In genomic region chr10:5446390-5446926, GRCh38 we compare ENCODE assay signal across 8 cellular contexts. TPM values are rescaled to one million over a fixed set of nuclear protein-coding genes. Genes with fewer than 3 reads are reported as not detected.
DNase-seq lines count a peak whose midpoint lies in the region; ATAC-seq lines count a peak whose summit lies in the region.

No MANE protein-coding gene starts in this region.

- DNase-seq in NCI-H128 (lab: John Stamatoyannopoulos, UW; ENCODE audit: unreplicated experiment) (peak; percentile 63), dedifferentiated amniotic fluid mesenchymal stem cell (ENCODE audit: extremely low spot score) (peak; percentile 84), left lobe of liver (ENCODE audit: low spot score) (peak; percentile 97), NCI-H446 (lab: John Stamatoyannopoulos, UW) (no peak)
- peak; percentile 94 for DNase-seq in activated CD4-positive, alpha-beta T cell treated with anti-CD3 and anti-CD28 coated beads, Interleukin-2, amount 10 ng/mL, durations not matched to agents 24 days and 14 days
- DNase-seq in stimulated activated CD4-positive, alpha-beta T cell treated with anti-CD3 and anti-CD28 coated beads, Interleukin-1b, Interleukin-23, amount 100 ng/mL, for 4 hours (ENCODE audit: low read depth in 2 of 2): peak; percentile 72 to 76

- no peak overlapping the region; a peak in 1 of 22 replicates for H3K9ac ChIP-seq in BLaER1 treated with 17β-estradiol and CSF1 and Interleukin-3, amounts not matched to agents 10 nM and 100 nM

- H3K4me3 Mint-ChIP-seq in activated CD4-positive, alpha-beta T cell treated with anti-CD3 and anti-CD28 coated beads, Interleukin-2, amount 10 ng/mL, durations not matched to agents 24 days and 14 days: peak overlapping the region; percentile 94

- ATAC-seq in GM21737 (IDR thresholded peaks at IDR 0.05; ENCODE audit: unreplicated experiment): peak; percentile 47
- ATAC-seq in left lobe of liver: peak; percentile 93

- H3K4me2 ChIP-seq in BLaER1 treated with 17β-estradiol and CSF1 and Interleukin-3, amounts not matched to agents 10 nM and 100 nM: peak overlapping the region; percentile 43 to 69 (median 57)

- H3K27me3 ChIP-seq in BLaER1 treated with 17β-estradiol and CSF1 and Interleukin-3, amounts not matched to agents 10 nM and 100 nM: no peaks in the 10 kb centered on the region

- peaks cover 50% of the 10 kb centered on the region for H3K4me1 Mint-ChIP-seq in activated CD4-positive, alpha-beta T cell treated with anti-CD3 and anti-CD28 coated beads, Interleukin-2, amount 10 ng/mL, durations not matched to agents 24 days and 14 days

- H3K36me3 ChIP-seq in BLaER1 treated with 17β-estradiol and CSF1 and Interleukin-3, amounts not matched to agents 10 nM and 100 nM: peaks cover 0 to 21% (median 0%) of the 10 kb centered on the region in 11 experiments; a peak in 4 of 22 replicates

- peaks cover 11% of the 10 kb centered on the region for H3K36me3 Mint-ChIP-seq in activated CD4-positive, alpha-beta T cell treated with anti-CD3 and anti-CD28 coated beads, Interleukin-2, amount 10 ng/mL, durations not matched to agents 24 days and 14 days (ENCODE audit: low read depth)

- 0 out of 22 replicates have a peak, but pooled peaks cover 0 to 4% (median 0%) of the 10 kb centered on the region in 11 experiments for H4K20me1 ChIP-seq in BLaER1 treated with 17β-estradiol and CSF1 and Interleukin-3, amounts not matched to agents 10 nM and 100 nM

- intact Hi-C loops in activated CD4-positive, alpha-beta T cell treated with anti-CD3 and anti-CD28 coated beads, Interleukin-2, amount 10 ng/mL, durations not matched to agents 24 days and 14 days (cut with micrococcal nuclease): loop anchor here (2.0 to 10.0 kb wide), 3 partner anchors 182 to 448 kb away; partner anchors contain the start of genes FBH1 and TASOR2

- peaks cover 11 to 28% (median 22%) of the 10 kb centered on the region in 10 experiments for H3K4me1 ChIP-seq in BLaER1 treated with 17β-estradiol and CSF1 and Interleukin-3, amounts not matched to agents 10 nM and 100 nM

- no peaks in the 10 kb centered on the region for H3K9me3 Mint-ChIP-seq in activated CD4-positive, alpha-beta T cell treated with anti-CD3 and anti-CD28 coated beads, Interleukin-2, amount 10 ng/mL, durations not matched to agents 24 days and 14 days

- H3K4me3 ChIP-seq in BLaER1 treated with 17β-estradiol and CSF1 and Interleukin-3, amounts not matched to agents 10 nM and 100 nM: peak overlapping the region in 3 of 10 experiments; percentile 18 to 33 (median 23); a peak in 3 of 20 replicates

- H3K27ac Mint-ChIP-seq in activated CD4-positive, alpha-beta T cell treated with anti-CD3 and anti-CD28 coated beads, Interleukin-2, amount 10 ng/mL, durations not matched to agents 24 days and 14 days: peak overlapping the region; percentile 89

- no peaks in the 10 kb centered on the region for H3K9me3 ChIP-seq in BLaER1 treated with 17β-estradiol and CSF1 and Interleukin-3, amounts not matched to agents 10 nM and 100 nM (replicated peaks in 1 of 11)

- H3K27ac ChIP-seq in BLaER1 treated with 17β-estradiol and CSF1 and Interleukin-3, amounts not matched to agents 10 nM and 100 nM: no peak overlapping the region

- no peaks in the 10 kb centered on the region for H3K27me3 Mint-ChIP-seq in activated CD4-positive, alpha-beta T cell treated with anti-CD3 and anti-CD28 coated beads, Interleukin-2, amount 10 ng/mL, durations not matched to agents 24 days and 14 days

RNA-seq across cellular contexts. Expression of gene NET1, which starts 34.1 kb away (rescaled TPM):
- 35.1 and 40.3 TPM in 2 replicates for total RNA-seq in activated CD4-positive, alpha-beta T cell treated with anti-CD3 and anti-CD28 coated beads, Interleukin-2, amount 10 ng/mL, durations not matched to agents 24 days and 14 days
- total RNA-seq in left lobe of liver: 58.9 TPM

RNA-seq across cellular contexts. Expression of gene TUBAL3, which starts 41.8 kb away (rescaled TPM):
- 0.14 TPM in 1 of 2 replicates, not detected in the other for total RNA-seq in activated CD4-positive, alpha-beta T cell treated with anti-CD3 and anti-CD28 coated beads, Interleukin-2, amount 10 ng/mL, durations not matched to agents 24 days and 14 days
- not detected for total RNA-seq in left lobe of liver

RNA-seq across cellular contexts. Expression of gene CALML5, which starts 52.9 kb away (rescaled TPM):
- total RNA-seq in activated CD4-positive, alpha-beta T cell treated with anti-CD3 and anti-CD28 coated beads, Interleukin-2, amount 10 ng/mL, durations not matched to agents 24 days and 14 days: not detected in 2 replicates
- total RNA-seq in left lobe of liver: not detected

Comparison
In these comparisons a context has a peak if more than half of its experiments do, and no peak if none do; other contexts are left out.
1. DNase-seq: peak in NCI-H128 (single experiment), activated CD4-positive, alpha-beta T cell treated with anti-CD3 and anti-CD28 coated beads, Interleukin-2, amount 10 ng/mL, durations not matched to agents 24 days and 14 days (single experiment), dedifferentiated amniotic fluid mesenchymal stem cell (single experiment), left lobe of liver (single experiment) and stimulated activated CD4-positive, alpha-beta T cell treated with anti-CD3 and anti-CD28 coated beads, Interleukin-1b, Interleukin-23, amount 100 ng/mL, for 4 hours (2 of 2); none in NCI-H446 (0 of 2).